Comparison of ENCODE assay signal across 8 cellular contexts in genomic region chr3:152524198-152525140, GRCh38.
DNase-seq lines count a peak whose midpoint lies in the region; ATAC-seq, FAIRE-seq and TF ChIP-seq lines count a peak whose summit lies in the region.

No MANE protein-coding gene starts in this region.

- peak in 1 of 2 donors; percentile 45 for ATAC-seq in CD4-positive, CD25-positive, alpha-beta regulatory T cell (ENCODE audit: low read depth in 2 of 2)
- ATAC-seq in HG03159 (IDR thresholded peaks at IDR 0.05; ENCODE audit: unreplicated experiment): peak; percentile 63
- ATAC-seq in activated naive CD4-positive, alpha-beta T cell treated with anti-CD3 and anti-CD28 coated beads, Interleukin-2, amount 50 U/mL, for 72 hours: peak; percentile 34 to 67
- ATAC-seq in HG02588 (IDR thresholded peaks at IDR 0.05; ENCODE audit: unreplicated experiment): no peak

- no peaks in the 10 kb centered on the region for H3K9me3 Mint-ChIP-seq in CD4-positive, CD25-positive, alpha-beta regulatory T cell
- no peaks in the 10 kb centered on the region for H3K9me3 Mint-ChIP-seq in activated naive CD4-positive, alpha-beta T cell treated with anti-CD3 and anti-CD28 coated beads, Interleukin-2, amount 50 U/mL, for 72 hours

- H3K9me3 ChIP-seq in CD4-positive, CD25-positive, alpha-beta regulatory T cell (ENCODE audit: control insufficient read depth in 2 of 2, low read length in 2 of 2): no peaks in the 10 kb centered on the region

- FAIRE-seq in GM12892 (lab: Jason Lieb, UNC): peak; percentile 79

- no peak overlapping the region for H3K27ac ChIP-seq in CD4-positive, CD25-positive, alpha-beta regulatory T cell (ENCODE audit: insufficient read depth, low read length, poor library complexity, severe bottlenecking)

- H3K4me3 Mint-ChIP-seq in CD4-positive, CD25-positive, alpha-beta regulatory T cell: no peak overlapping the region

- H3K27me3 Mint-ChIP-seq in CD4-positive, CD25-positive, alpha-beta regulatory T cell: peaks cover 5% of the 10 kb centered on the region

- H3K36me3 ChIP-seq in CD4-positive, CD25-positive, alpha-beta regulatory T cell (ENCODE audit: control insufficient read depth, insufficient read depth, low read length): no peaks in the 10 kb centered on the region

- no peaks in the 10 kb centered on the region for H3K4me1 Mint-ChIP-seq in CD4-positive, CD25-positive, alpha-beta regulatory T cell

- no peak overlapping the region for H3K4me3 ChIP-seq in CD4-positive, CD25-positive, alpha-beta regulatory T cell (ENCODE audit: low read depth, low read length)

- no peak overlapping the region for H3K27ac Mint-ChIP-seq in CD4-positive, CD25-positive, alpha-beta regulatory T cell
- no peak overlapping the region for H3K27ac Mint-ChIP-seq in activated naive CD4-positive, alpha-beta T cell treated with anti-CD3 and anti-CD28 coated beads, Interleukin-2, amount 50 U/mL, for 72 hours

- H3K27me3 ChIP-seq in CD4-positive, CD25-positive, alpha-beta regulatory T cell (ENCODE audit: control insufficient read depth, insufficient read depth, low read length): peaks cover 4% of the 10 kb centered on the region

- DNase-seq in CD4-positive, CD25-positive, alpha-beta regulatory T cell: peak; percentile 15 to 75 (median 52)
- no peak for DNase-seq in GM12892 (ENCODE audit: insufficient read length)
- peak; percentile 55 for DNase-seq in NCI-H526 treated with DMSO at 0.1 percent for 48 hours (lab: John Stamatoyannopoulos, UW)
- DNase-seq in activated naive CD4-positive, alpha-beta T cell treated with anti-CD3 and anti-CD28 coated beads, Interleukin-2, amount 50 U/mL, for 72 hours (ENCODE audit: low spot score in 2 of 2): peak in 1 of 2 donors; percentile 49
- DNase-seq in iPS-NIHi11 (ENCODE audit: low spot score): peak; percentile 15
- DNase-seq in stimulated activated CD4-positive, alpha-beta T cell treated with anti-CD3 and anti-CD28 coated beads, Interleukin-4, amount 100 ng/mL, for 48 hours (ENCODE audit: low read depth in 2 of 2): peak; percentile 24 to 35

- H3K4me1 ChIP-seq in CD4-positive, CD25-positive, alpha-beta regulatory T cell (ENCODE audit: control insufficient read depth, insufficient read depth, low read length, poor library complexity, severe bottlenecking): no peaks in the 10 kb centered on the region

- H3K36me3 Mint-ChIP-seq in CD4-positive, CD25-positive, alpha-beta regulatory T cell: no peaks in the 10 kb centered on the region
- H3K36me3 Mint-ChIP-seq in activated naive CD4-positive, alpha-beta T cell treated with anti-CD3 and anti-CD28 coated beads, Interleukin-2, amount 50 U/mL, for 72 hours: no peaks in the 10 kb centered on the region

- no peak for TF ChIP-seq POLR2A in GM12892 (IDR thresholded peaks at IDR 0.05; ENCODE audit: low read depth, low read length)
